Comparison of ENCODE assay signal across 1 cellular context in genomic region chr4:76043306-76043705, GRCh38.
TF ChIP-seq lines count a peak whose summit lies in the region.

No MANE protein-coding gene starts in this region.

TF ChIP-seq in K562, 482 proteins besides CTCF, POLR2A, EP300 and RAD21:
- peak; percentile 39 for TF ChIP-seq RBFOX2 (IDR thresholded peaks at IDR 0.05; ENCODE audit: low read depth, low read length)
